ENCODE assay signal across 13 cellular contexts in the genomic region with DNA sequence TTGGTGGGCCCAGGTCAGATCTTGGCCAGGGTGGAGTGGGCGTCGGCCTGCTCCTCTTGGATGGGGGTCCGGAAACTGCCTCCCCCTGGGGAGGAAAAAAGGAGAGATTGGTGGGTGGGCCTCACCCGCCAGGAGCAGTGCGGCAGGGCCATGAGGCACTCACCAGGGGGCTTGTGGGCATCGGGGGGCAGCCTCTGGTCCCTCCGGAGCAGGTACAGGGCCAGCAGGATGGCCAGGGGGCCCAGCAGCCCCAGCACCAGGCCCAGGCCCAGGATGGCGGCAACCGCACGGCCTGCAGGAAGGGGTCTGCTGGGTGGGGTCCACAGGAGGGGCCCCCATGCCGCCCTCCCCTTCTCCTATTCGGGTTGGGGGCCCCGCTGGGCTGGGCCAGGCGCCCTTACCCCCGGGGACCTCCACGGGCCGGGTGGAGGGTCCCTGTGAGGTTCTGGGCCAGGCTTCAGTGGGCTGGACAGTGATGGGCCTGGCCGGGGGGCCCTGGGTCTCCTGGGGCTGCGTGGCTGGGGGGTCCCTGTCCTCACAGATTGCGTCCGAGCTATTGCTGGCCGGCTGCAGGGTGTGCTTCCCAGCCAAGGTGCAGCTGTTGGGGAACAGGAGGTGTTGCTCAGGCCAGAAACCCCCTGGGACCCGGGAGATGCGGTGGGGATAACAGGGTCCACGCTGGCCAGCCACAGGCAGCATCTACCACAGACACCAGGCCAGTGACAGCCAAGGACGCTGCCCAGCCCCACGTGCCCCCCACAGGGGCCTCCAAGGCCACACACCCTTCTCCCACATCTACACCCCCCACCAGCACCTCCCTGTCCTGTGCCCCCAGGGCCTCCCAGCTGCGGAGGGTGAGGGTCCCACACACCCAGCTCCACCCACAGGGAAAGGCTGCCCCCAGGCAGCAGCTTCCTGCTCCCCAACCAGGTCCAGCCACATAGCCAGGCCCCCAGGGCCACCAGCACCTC. TPM values are rescaled to one million over a fixed set of nuclear protein-coding genes. Genes with fewer than 3 reads are reported as not detected.
A peak's percentile ranks its signal among the peaks of the same experiment; 100 is the strongest.
DNase-seq lines count a peak whose midpoint lies in the region; ATAC-seq and TF ChIP-seq lines count a peak whose summit lies in the region.
"Had no signal": no experiment of that assay in that cellular context is flagged by ENCODE, and none has a peak within 500 bp of the region (broad histone marks: within the 10 kb centered on the region; RNA-seq: fewer than 3 reads in every experiment).

No MANE protein-coding gene starts in this region.

- peak; percentile 22 for DNase-seq in 8988T
- peak; percentile 10 for DNase-seq in GM06990 (ENCODE audit: extremely low read depth, insufficient read length)
- peak; percentile 1 for DNase-seq in activated T-helper 9 cell treated with anti-CD3 and anti-CD28 coated beads, Interleukin-2, amount 50 U/mL, for 16 hours (ENCODE audit: low read depth)
- DNase-seq in lower lobe of right lung, result peak; percentile 38
- no peak for DNase-seq in COLO668 (lab: John Stamatoyannopoulos, UW; ENCODE audit: unreplicated experiment)
- no peak for DNase-seq in GM10248 (ENCODE audit: extremely low spot score)
- no peak for DNase-seq in activated gamma-delta T cell (lab: John Stamatoyannopoulos, UW)
- DNase-seq: brain microvascular endothelial cell, mammary epithelial cell had no signal

- TF ChIP-seq CTCF in GM06990 (IDR thresholded peaks at IDR 0.05; ENCODE audit: insufficient read depth, low read length, poor library complexity, severe bottlenecking) (no peak), lower lobe of right lung (IDR thresholded peaks at IDR 0.05) (no peak), GM10248 (IDR thresholded peaks at IDR 0.05; ENCODE audit: control extremely low read depth, extremely low read depth, low read depth, missing control alignments) (no peak)

- H3K27me3 ChIP-seq in GM06990 (replicated peaks; ENCODE audit: control insufficient read depth, insufficient read depth, low read length), result no peaks in the 10 kb centered on the region
- peaks cover 20% of the 10 kb centered on the region for H3K27me3 ChIP-seq in lower lobe of right lung (ENCODE audit: low read depth)

- no peak for ATAC-seq in lower lobe of right lung
- ATAC-seq in GM21360 (IDR thresholded peaks at IDR 0.05; ENCODE audit: unreplicated experiment), result no peak

- intact Hi-C loops in lower lobe of right lung (cut with DNase I), result no loop called here

- peaks cover 9% of the 10 kb centered on the region for H3K36me3 ChIP-seq in GM06990 (ENCODE audit: control insufficient read depth, insufficient read depth, low read length)
- H3K36me3 ChIP-seq in lower lobe of right lung, result peaks cover 12% of the 10 kb centered on the region

- CTCF ChIA-PET in GM10248 (lab: Yijun Ruan, JAX), result interaction anchor here (1.4 kb wide), 1 partner anchor 148 kb away, joined by 5 read pairs; no protein-coding TSS in a partner anchor

- H3K27ac ChIP-seq in lower lobe of right lung, result peak overlapping the region; percentile 71
- H3K27ac ChIP-seq: brain microvascular endothelial cell, C4-2B, HL-60 had no signal

- H3K4me1 ChIP-seq in lower lobe of right lung, result peaks cover 22% of the 10 kb centered on the region

- no peak overlapping the region for H3K4me3 ChIP-seq in GM06990 (replicated peaks; ENCODE audit: low read depth, low read length)
- peak overlapping the region; percentile 54 for H3K4me3 ChIP-seq in lower lobe of right lung

- H3K9me3 ChIP-seq in lower lobe of right lung, result no peaks in the 10 kb centered on the region

- POLR2A ChIA-PET in GM10248 (lab: Yijun Ruan, JAX), result no interaction called here

RNA-seq across cellular contexts. Expression of a gene that starts 2.1 kb away (rescaled TPM):
- 3.0 TPM for total RNA-seq in lower lobe of right lung

RNA-seq across cellular contexts. Expression of a gene that starts 5.4 kb away (rescaled TPM):
- 0.47 TPM for total RNA-seq in lower lobe of right lung
- total RNA-seq: osteocyte had no signal

RNA-seq across cellular contexts. Expression of a gene that starts 20.0 kb away (rescaled TPM):
- total RNA-seq in lower lobe of right lung, result 127 TPM

RNA-seq across cellular contexts. Expression of a gene that starts 20.2 kb away (rescaled TPM):
- 13.7 TPM for total RNA-seq in lower lobe of right lung

RNA-seq across cellular contexts. Expression of a gene that starts 34.7 kb away (rescaled TPM):
- 1.2 TPM for total RNA-seq in lower lobe of right lung

Comparison
In these comparisons a context has a peak if more than half of its experiments do, and no peak if none do; other contexts are left out.
1. DNase-seq: peak in 8988T (single experiment), GM06990 (single experiment), activated T-helper 9 cell treated with anti-CD3 and anti-CD28 coated beads, Interleukin-2, amount 50 U/mL, for 16 hours (single experiment) and lower lobe of right lung (single experiment); none in COLO668 (single experiment), GM10248 (single experiment) and activated gamma-delta T cell (single experiment).